ENCODE assay signal across 14 cellular contexts in the genomic region with DNA sequence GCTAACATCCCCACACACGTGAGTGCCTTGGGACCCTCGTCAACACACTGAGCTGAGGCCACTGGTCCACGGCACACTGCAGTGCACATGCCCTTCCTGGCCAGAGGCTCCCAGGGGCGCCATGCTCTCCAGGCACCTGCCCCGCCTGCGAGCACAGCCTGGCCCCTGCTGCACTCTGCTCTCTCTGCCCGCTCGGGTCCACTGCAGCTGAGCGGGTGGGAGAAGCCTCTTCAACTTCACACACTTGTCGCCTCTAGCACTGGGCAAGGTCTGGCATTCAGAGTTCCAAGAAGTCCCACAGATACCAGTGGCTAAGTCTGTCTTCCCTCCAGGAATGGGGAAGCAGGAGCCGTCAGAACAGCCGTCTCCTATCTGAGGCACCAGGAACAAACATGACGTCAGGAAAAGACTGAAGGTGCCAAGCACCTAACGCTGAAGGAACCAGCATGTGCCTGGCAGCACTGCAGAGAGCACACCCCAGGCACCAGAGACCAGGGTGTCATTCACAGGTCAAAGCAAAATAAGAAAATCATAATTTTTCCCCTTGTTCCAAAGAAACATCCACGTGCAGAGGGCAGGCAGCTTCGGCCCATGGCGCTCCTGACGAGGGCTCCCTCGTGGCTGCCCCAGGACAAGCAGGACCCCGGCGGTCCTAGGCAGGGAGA.
DNase-seq lines count a peak whose midpoint lies in the region; ATAC-seq and TF ChIP-seq lines count a peak whose summit lies in the region.
"Had no signal": no experiment of that assay in that cellular context is flagged by ENCODE, and none has a peak within 500 bp of the region (broad histone marks: within the 10 kb centered on the region; RNA-seq: fewer than 3 reads in every experiment).

No MANE protein-coding gene starts in this region.

- H3K36me3 ChIP-seq in BLaER1 (peaks cover 94% of the 10 kb centered on the region), RWPE2 (ENCODE audit: low read depth) (peaks cover 67% of the 10 kb centered on the region)

- no peak for DNase-seq in RWPE2 (ENCODE audit: low spot score)
- peak; percentile 68 for DNase-seq in fibroblast of villous mesenchyme (ENCODE audit: low read depth)
- no peak for DNase-seq in progenitor cell of endocrine pancreas (ENCODE audit: low spot score, unreplicated experiment)
- DNase-seq in GM13977 (ENCODE audit: low spot score): no peak
- DNase-seq in NCI-H2029 (lab: John Stamatoyannopoulos, UW): no peak
- DNase-seq in UCSD-AML1 (lab: John Stamatoyannopoulos, UW; ENCODE audit: unreplicated experiment): no peak
- DNase-seq: activated effector memory CD4-positive, alpha-beta T cell treated with Interleukin-2 at 50 U/mL for 16 hours; DMS79; foreskin fibroblast; naive B cell; NCI-H524 treated with DMSO at 0.1 percent for 48 hours had no signal

- peak overlapping the region; percentile 21; the same call in 1 of the 2 replicates for H3K9ac ChIP-seq in BLaER1

- no peak overlapping the region for H3K4me3 Mint-ChIP-seq in progenitor cell of endocrine pancreas (ENCODE audit: low read depth)
- H3K4me3 Mint-ChIP-seq: naive B cell; T-helper 1 cell treated with Interleukin-12 subunit alpha and Interleukin-12 subunit beta and Interleukin-4 antibody, amounts not matched to agents 30 μg/mL and 1 μg/mL, for 36 hours had no signal

- H3K9me3 Mint-ChIP-seq in progenitor cell of endocrine pancreas (ENCODE audit: low read depth): no peaks in the 10 kb centered on the region
- H3K9me3 Mint-ChIP-seq: naive B cell; T-helper 1 cell treated with Interleukin-12 subunit alpha and Interleukin-12 subunit beta and Interleukin-4 antibody, amounts not matched to agents 30 μg/mL and 1 μg/mL, for 36 hours had no signal

- H3K4me2 ChIP-seq in BLaER1: peak overlapping the region; percentile 84

- no peak for TF ChIP-seq CTCF in RWPE2 (IDR thresholded peaks at IDR 0.05; ENCODE audit: poor library complexity, severe bottlenecking)
- no peak for TF ChIP-seq CTCF in fibroblast of villous mesenchyme (IDR thresholded peaks at IDR 0.05; ENCODE audit: insufficient read depth, low read depth, low read length)
- TF ChIP-seq CTCF in progenitor cell of endocrine pancreas (IDR thresholded peaks at IDR 0.05; ENCODE audit: unreplicated experiment): no peak
- TF ChIP-seq CTCF in GM13977 (IDR thresholded peaks at IDR 0.05; ENCODE audit: extremely low read depth, insufficient read depth, missing control alignments): no peak

- H3K27ac ChIP-seq in BLaER1 (peak overlapping the region; percentile 55), RWPE2 (ENCODE audit: poor library complexity, severe bottlenecking) (peak overlapping the region; percentile 75)

- ATAC-seq in RWPE2 (ENCODE audit: low read depth) (no peak), GM19467 (IDR thresholded peaks at IDR 0.05; ENCODE audit: unreplicated experiment) (no peak)

- H3K9me3 ChIP-seq in BLaER1 (no peaks in the 10 kb centered on the region), RWPE2 (ENCODE audit: severe bottlenecking) (no peaks in the 10 kb centered on the region)

- peak overlapping the region; percentile 80 for H3K27ac Mint-ChIP-seq in progenitor cell of endocrine pancreas
- H3K27ac Mint-ChIP-seq: T-helper 1 cell treated with Interleukin-12 subunit alpha and Interleukin-12 subunit beta and Interleukin-4 antibody, amounts not matched to agents 30 μg/mL and 1 μg/mL, for 36 hours had no signal

- in situ Hi-C loops in GM13977 (cut with MboI; ENCODE audit: low pct_unique_long_range_greater_than_20kb, low sequenced_read_pairs, unreplicated experiment): no loop called here

- H3K36me3 Mint-ChIP-seq in progenitor cell of endocrine pancreas (ENCODE audit: insufficient read depth): peaks cover 13% of the 10 kb centered on the region

- H3K4me1 Mint-ChIP-seq in progenitor cell of endocrine pancreas (ENCODE audit: low read depth): peaks cover 7% of the 10 kb centered on the region

- H3K4me1 ChIP-seq in BLaER1 (peaks cover 96% of the 10 kb centered on the region), RWPE2 (ENCODE audit: insufficient read depth, poor library complexity, severe bottlenecking) (peaks cover 19% of the 10 kb centered on the region)

- H3K27me3 Mint-ChIP-seq in progenitor cell of endocrine pancreas: no peaks in the 10 kb centered on the region
- H3K27me3 Mint-ChIP-seq: naive B cell had no signal

- H3K27me3 ChIP-seq in BLaER1: no peaks in the 10 kb centered on the region
- no peaks in the 10 kb centered on the region for H3K27me3 ChIP-seq in RWPE2 (ENCODE audit: insufficient read depth, poor library complexity, severe bottlenecking)

- H4K20me1 ChIP-seq in BLaER1: peaks cover 100% of the 10 kb centered on the region

- H3K4me3 ChIP-seq in BLaER1 (no peak overlapping the region), RWPE2 (ENCODE audit: severe bottlenecking) (no peak overlapping the region), fibroblast of villous mesenchyme (ENCODE audit: low read depth, low read length) (no peak overlapping the region)
